In genomic region chr10:30531751-30532530, GRCh38 we compare ENCODE assay signal across 19 cellular contexts.
A peak's percentile ranks its signal among the peaks of the same experiment; 100 is the strongest.
DNase-seq lines count a peak whose midpoint lies in the region; ATAC-seq and TF ChIP-seq lines count a peak whose summit lies in the region.
"Had no signal": no experiment of that assay in that cellular context is flagged by ENCODE, and none has a peak within 500 bp of the region (broad histone marks: within the 10 kb centered on the region; RNA-seq: fewer than 3 reads in every experiment).

No MANE protein-coding gene starts in this region.

- CTCF ChIA-PET in activated CD8-positive, alpha-beta T cell treated with anti-CD3 and anti-CD28 coated beads for 36 hours (lab: Charles Lee): interaction anchor here (1.2 to 7.1 kb wide), 8 partner anchors 11 to 121 kb away, joined by 3 to 50 read pairs (median 11); partner anchors contain the start of gene MAP3K8
- CTCF ChIA-PET in naive thymus-derived CD4-positive, alpha-beta T cell (lab: Charles Lee): interaction anchor here (0.9 to 5.6 kb wide), 6 partner anchors 95 to 533 kb away, joined by 3 to 38 read pairs (median 6); no protein-coding TSS in a partner anchor

- ATAC-seq in activated CD8-positive, alpha-beta T cell treated with anti-CD3 and anti-CD28 coated beads for 36 hours: no peak
- ATAC-seq in naive thymus-derived CD4-positive, alpha-beta T cell: no peak
- ATAC-seq in GM18517 (IDR thresholded peaks at IDR 0.05; ENCODE audit: unreplicated experiment): no peak
- no peak for ATAC-seq in HG03565 (IDR thresholded peaks at IDR 0.05; ENCODE audit: unreplicated experiment)
- ATAC-seq: HepG2 had no signal

- peaks cover 22 to 45% of the 10 kb centered on the region in 2 donors for H3K4me1 ChIP-seq in naive thymus-derived CD4-positive, alpha-beta T cell (ENCODE audit: control insufficient read depth in 2 of 2, insufficient read depth in 2 of 2, low read length in 2 of 2)

- no peaks in the 10 kb centered on the region for H3K36me3 Mint-ChIP-seq in activated CD8-positive, alpha-beta T cell treated with anti-CD3 and anti-CD28 coated beads for 36 hours (ENCODE audit: low read depth)
- no peaks in the 10 kb centered on the region for H3K36me3 Mint-ChIP-seq in naive thymus-derived CD4-positive, alpha-beta T cell

- H3K4me1 Mint-ChIP-seq in activated CD8-positive, alpha-beta T cell treated with anti-CD3 and anti-CD28 coated beads for 36 hours (ENCODE audit: low read depth): peaks cover 50% of the 10 kb centered on the region
- H3K4me1 Mint-ChIP-seq in naive thymus-derived CD4-positive, alpha-beta T cell: peaks cover 13 to 63% (median 37%) of the 10 kb centered on the region in 7 donors

- POLR2A ChIA-PET in activated CD8-positive, alpha-beta T cell treated with anti-CD3 and anti-CD28 coated beads for 36 hours (lab: Charles Lee): interaction anchor here (0.9 to 1.6 kb wide), 2 partner anchors 27 to 114 kb away, joined by 3 read pairs; no protein-coding TSS in a partner anchor
- POLR2A ChIA-PET in naive thymus-derived CD4-positive, alpha-beta T cell (lab: Charles Lee): interaction anchor here (0.6 to 1.0 kb wide), 3 partner anchors 46 to 114 kb away, joined by 3 read pairs; no protein-coding TSS in a partner anchor

- H3K27ac ChIP-seq in naive thymus-derived CD4-positive, alpha-beta T cell (ENCODE audit: low read depth, low read length): no peak overlapping the region
- H3K27ac ChIP-seq: C4-2B, gastroesophageal sphincter, thyroid gland had no signal

- intact Hi-C loops in activated CD8-positive, alpha-beta T cell treated with anti-CD3 and anti-CD28 coated beads for 36 hours (cut with micrococcal nuclease): loop anchor here (5.0 kb wide), 1 partner anchor 95 kb away; no protein-coding TSS in a partner anchor
- intact Hi-C loops in naive thymus-derived CD4-positive, alpha-beta T cell (cut with micrococcal nuclease): no loop called here

- H3K36me3 ChIP-seq in naive thymus-derived CD4-positive, alpha-beta T cell (ENCODE audit: control insufficient read depth in 2 of 3, insufficient read depth in 3 of 3, low read length in 3 of 3): no peaks in the 10 kb centered on the region
- H3K36me3 ChIP-seq: gastroesophageal sphincter, right lobe of liver, thyroid gland had no signal

- H3K27me3 ChIP-seq in naive thymus-derived CD4-positive, alpha-beta T cell (ENCODE audit: control insufficient read depth in 2 of 2, insufficient read depth in 2 of 2, low read length in 2 of 2): no peaks in the 10 kb centered on the region
- H3K27me3 ChIP-seq: gastroesophageal sphincter, right lobe of liver, thyroid gland had no signal

- H3K9me3 Mint-ChIP-seq in activated CD8-positive, alpha-beta T cell treated with anti-CD3 and anti-CD28 coated beads for 36 hours: no peaks in the 10 kb centered on the region
- H3K9me3 Mint-ChIP-seq in naive thymus-derived CD4-positive, alpha-beta T cell: no peaks in the 10 kb centered on the region

- H3K27me3 Mint-ChIP-seq in activated CD8-positive, alpha-beta T cell treated with anti-CD3 and anti-CD28 coated beads for 36 hours: no peaks in the 10 kb centered on the region
- H3K27me3 Mint-ChIP-seq in naive thymus-derived CD4-positive, alpha-beta T cell: peaks cover 0 to 4% (median 0%) of the 10 kb centered on the region in 5 donors

- H3K27ac Mint-ChIP-seq in activated CD8-positive, alpha-beta T cell treated with anti-CD3 and anti-CD28 coated beads for 36 hours: peak overlapping the region; percentile 63
- H3K27ac Mint-ChIP-seq in naive thymus-derived CD4-positive, alpha-beta T cell: peak overlapping the region; percentile 32 to 84 (median 59)

- H3K4me3 Mint-ChIP-seq in activated CD8-positive, alpha-beta T cell treated with anti-CD3 and anti-CD28 coated beads for 36 hours: no peak overlapping the region
- peak overlapping the region in 1 of 10 donors; percentile 18 for H3K4me3 Mint-ChIP-seq in naive thymus-derived CD4-positive, alpha-beta T cell

- no peak for TF ChIP-seq CTCF in activated CD8-positive, alpha-beta T cell treated with anti-CD3 and anti-CD28 coated beads for 36 hours (IDR thresholded peaks at IDR 0.05)

- no peak overlapping the region for H3K4me3 ChIP-seq in naive thymus-derived CD4-positive, alpha-beta T cell (ENCODE audit: low read length)
- H3K4me3 ChIP-seq: gastroesophageal sphincter, right lobe of liver, thyroid gland had no signal

- DNase-seq in CD1c-positive myeloid dendritic cell (ENCODE audit: extremely low spot score) (peak; percentile 20), GF-D8 (lab: John Stamatoyannopoulos, UW) (peak; percentile 30), DMS79 (lab: John Stamatoyannopoulos, UW) (no peak), GM19240 (ENCODE audit: insufficient read length, low spot score) (no peak)
- DNase-seq in activated CD8-positive, alpha-beta T cell treated with anti-CD3 and anti-CD28 coated beads for 36 hours: no peak
- no peak for DNase-seq in naive thymus-derived CD4-positive, alpha-beta T cell
- DNase-seq: activated T-cell treated with anti-CD3 and anti-CD28 coated beads, Interleukin-2, amount 50 U/mL, for 48 hours; anterior cingulate cortex; mammary epithelial cell; NCI-H1092; NCI-H82; right lobe of liver; stimulated activated CD4-positive, alpha-beta T cell treated with anti-CD3 and anti-CD28 coated beads, Interleukin-2, amount 100 ng/mL, for 48 hours; thyroid gland had no signal

- H3K9me3 ChIP-seq in naive thymus-derived CD4-positive, alpha-beta T cell (ENCODE audit: control insufficient read depth in 2 of 3, low read length in 3 of 3): no peaks in the 10 kb centered on the region
- H3K9me3 ChIP-seq: gastroesophageal sphincter, right lobe of liver, thyroid gland had no signal

Comparison
In these comparisons a context has a peak if more than half of its experiments do, and no peak if none do; other contexts are left out.
1. DNase-seq: peak in CD1c-positive myeloid dendritic cell (single experiment) and GF-D8 (single experiment); none in activated CD8-positive, alpha-beta T cell treated with anti-CD3 and anti-CD28 coated beads for 36 hours (single experiment), naive thymus-derived CD4-positive, alpha-beta T cell (0 of 9), DMS79 (single experiment) and GM19240 (single experiment).